9 cellular contexts compared by ENCODE assay signal in genomic region chr15:76140069-76140454, GRCh38.
DNase-seq lines count a peak whose midpoint lies in the region; ATAC-seq and TF ChIP-seq lines count a peak whose summit lies in the region.
"Had no signal": no experiment of that assay in that cellular context is flagged by ENCODE, and none has a peak within 500 bp of the region (broad histone marks: within the 10 kb centered on the region; RNA-seq: fewer than 3 reads in every experiment).

No MANE protein-coding gene starts in this region.

- no peak overlapping the region for H3K4me3 Mint-ChIP-seq in natural killer cell treated with Interleukin-12 subunit alpha and Interleukin-12 subunit beta and Interleukin-15 and Interleukin-18, amount 100 ng/mL, for 72 hours
- no peak overlapping the region for H3K4me3 Mint-ChIP-seq in natural killer cell
- H3K4me3 Mint-ChIP-seq: activated naive CD4-positive, alpha-beta T cell treated with anti-CD3 and anti-CD28 coated beads for 36 hours had no signal

- intact Hi-C loops in natural killer cell (cut with micrococcal nuclease) = no loop called here
- intact Hi-C loops in left colon (cut with DNase I, micrococcal nuclease) = no loop called here
- intact Hi-C loops in vagina (cut with DNase I) = no loop called here

- H3K36me3 ChIP-seq in MM.1S (replicated peaks; ENCODE audit: insufficient read depth, low read length) = no peaks in the 10 kb centered on the region
- no peaks in the 10 kb centered on the region for H3K36me3 ChIP-seq in vagina

- H3K27me3 ChIP-seq in MM.1S (replicated peaks; ENCODE audit: insufficient read depth, low read length) = no peaks in the 10 kb centered on the region
- H3K27me3 ChIP-seq in vagina = no peaks in the 10 kb centered on the region

- H3K9me3 ChIP-seq in MM.1S (replicated peaks; ENCODE audit: insufficient read depth, low read length) (no peaks in the 10 kb centered on the region), vagina (no peaks in the 10 kb centered on the region)

- TF ChIP-seq POLR2A in vagina (IDR thresholded peaks at IDR 0.05) = no peak

- H3K4me1 Mint-ChIP-seq in natural killer cell treated with Interleukin-12 subunit alpha and Interleukin-12 subunit beta and Interleukin-15 and Interleukin-18, amount 100 ng/mL, for 72 hours (ENCODE audit: low read depth in 2 of 2) = peaks cover 0 to 6% of the 10 kb centered on the region in 2 donors
- H3K4me1 Mint-ChIP-seq in natural killer cell = no peaks in the 10 kb centered on the region

- H3K4me1 ChIP-seq in MM.1S (ENCODE audit: low read length) = no peaks in the 10 kb centered on the region
- H3K4me1 ChIP-seq in vagina = peaks cover 13% of the 10 kb centered on the region

- no peak overlapping the region for H3K9ac ChIP-seq in MM.1S (ENCODE audit: low read length)

- H3K36me3 Mint-ChIP-seq in natural killer cell treated with Interleukin-12 subunit alpha and Interleukin-12 subunit beta and Interleukin-15 and Interleukin-18, amount 100 ng/mL, for 72 hours = no peaks in the 10 kb centered on the region
- H3K36me3 Mint-ChIP-seq in natural killer cell = no peaks in the 10 kb centered on the region

- no peak overlapping the region for H2AFZ ChIP-seq in MM.1S (ENCODE audit: low read length)

- H3F3A ChIP-seq in MM.1S (ENCODE audit: insufficient read depth, low read length) = no peaks in the 10 kb centered on the region

- H3K9me2 ChIP-seq in MM.1S (replicated peaks; ENCODE audit: insufficient read depth, low read length) = no peaks in the 10 kb centered on the region

- TF ChIP-seq CTCF in natural killer cell (IDR thresholded peaks at IDR 0.05) (no peak), MM.1S (IDR thresholded peaks at IDR 0.05; ENCODE audit: low read length) (no peak), vagina (IDR thresholded peaks at IDR 0.05) (no peak)

- H3K27ac ChIP-seq in MM.1S (ENCODE audit: low read length) (no peak overlapping the region), vagina (no peak overlapping the region)

- no peaks in the 10 kb centered on the region for H3K79me2 ChIP-seq in MM.1S (ENCODE audit: low read length)

- no peak overlapping the region for H3K4me2 ChIP-seq in MM.1S (ENCODE audit: low read depth, low read length)

- no peak for ATAC-seq in natural killer cell treated with Interleukin-12 subunit alpha and Interleukin-12 subunit beta and Interleukin-15 and Interleukin-18, amount 100 ng/mL, for 72 hours
- ATAC-seq in natural killer cell (no peak), left colon (peak; percentile 39)

- no peaks in the 10 kb centered on the region for H3K9me3 Mint-ChIP-seq in natural killer cell treated with Interleukin-12 subunit alpha and Interleukin-12 subunit beta and Interleukin-15 and Interleukin-18, amount 100 ng/mL, for 72 hours
- H3K9me3 Mint-ChIP-seq in natural killer cell = no peaks in the 10 kb centered on the region
- H3K9me3 Mint-ChIP-seq: activated naive CD4-positive, alpha-beta T cell treated with anti-CD3 and anti-CD28 coated beads for 36 hours had no signal

- H3K27me3 Mint-ChIP-seq in natural killer cell treated with Interleukin-12 subunit alpha and Interleukin-12 subunit beta and Interleukin-15 and Interleukin-18, amount 100 ng/mL, for 72 hours = peaks cover 25 to 41% of the 10 kb centered on the region in 2 donors
- peaks cover 19 to 34% of the 10 kb centered on the region in 2 donors for H3K27me3 Mint-ChIP-seq in natural killer cell (ENCODE audit: low read depth in 2 of 2)

- H3K27ac Mint-ChIP-seq in natural killer cell treated with Interleukin-12 subunit alpha and Interleukin-12 subunit beta and Interleukin-15 and Interleukin-18, amount 100 ng/mL, for 72 hours = no peak overlapping the region
- H3K27ac Mint-ChIP-seq in natural killer cell = no peak overlapping the region
- H3K27ac Mint-ChIP-seq: activated naive CD4-positive, alpha-beta T cell treated with anti-CD3 and anti-CD28 coated beads for 36 hours had no signal

- H4K20me1 ChIP-seq in MM.1S (ENCODE audit: insufficient read depth, low read length) = no peaks in the 10 kb centered on the region

- H3K4me3 ChIP-seq in MM.1S (ENCODE audit: low read length) (no peak overlapping the region), vagina (peak overlapping the region in 1 of 2 donors; percentile 1)

- DNase-seq in natural killer cell treated with Interleukin-12 subunit alpha and Interleukin-12 subunit beta and Interleukin-15 and Interleukin-18, amount 100 ng/mL, for 72 hours (ENCODE audit: low spot score) = peak; percentile 13
- DNase-seq in natural killer cell (no peak), cerebellum (ENCODE audit: low spot score) (peak; percentile 82), left colon (no peak), MM.1S (no peak), NCI-H1436 (lab: John Stamatoyannopoulos, UW) (no peak), vagina (ENCODE audit: extremely low spot score in 2 of 2) (no peak)
- no peak for DNase-seq in activated CD8-positive, alpha-beta memory T cell treated with anti-CD3 and anti-CD28 coated beads, Interleukin-2, amount 50 U/mL, for 48 hours

Comparison
In these comparisons a context has a peak if more than half of its experiments do, and no peak if none do; other contexts are left out.
1. DNase-seq: peak in natural killer cell treated with Interleukin-12 subunit alpha and Interleukin-12 subunit beta and Interleukin-15 and Interleukin-18, amount 100 ng/mL, for 72 hours (single experiment) and cerebellum (single experiment); none in natural killer cell (single experiment), left colon (0 of 2), activated CD8-positive, alpha-beta memory T cell treated with anti-CD3 and anti-CD28 coated beads, Interleukin-2, amount 50 U/mL, for 48 hours (single experiment), MM.1S (single experiment), NCI-H1436 (single experiment) and vagina (0 of 2).